Comparison of ENCODE assay signal across 10 cellular contexts in the genomic region with DNA sequence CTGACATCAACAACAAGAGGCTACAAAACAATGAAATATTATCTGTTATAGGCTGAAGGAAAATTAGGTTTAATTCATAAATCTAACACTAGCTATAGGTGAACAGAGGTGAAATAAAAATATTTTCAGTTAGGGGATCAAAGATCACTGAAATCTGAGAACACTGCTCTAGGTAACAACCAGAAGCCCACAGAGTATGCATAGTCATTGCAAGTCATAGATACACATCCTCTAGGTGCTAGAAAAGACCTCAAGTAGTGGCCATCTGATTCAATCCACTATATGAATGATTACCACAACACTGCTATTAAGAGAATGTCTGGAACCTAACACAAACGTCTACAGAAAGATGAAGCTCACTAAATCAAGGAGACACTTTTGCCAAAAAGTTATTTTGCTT.
"Had no signal": no experiment of that assay in that cellular context is flagged by ENCODE, and none has a peak within 500 bp of the region (broad histone marks: within the 10 kb centered on the region; RNA-seq: fewer than 3 reads in every experiment).

No MANE protein-coding gene starts in this region.

- H3K27ac ChIP-seq: GM23248, HL-60 had no signal

- H3K27ac Mint-ChIP-seq: HFFc6 had no signal

- DNase-seq: GM23248, H7, HFFc6, IMR-90, KG1 had no signal

- H3K4me3 Mint-ChIP-seq: HFFc6 had no signal

- H2AFZ ChIP-seq: GM23248 had no signal

- H3K9me3 ChIP-seq: HAP-1 had no signal

- H3K4me1 ChIP-seq: HAP-1 had no signal

- ATAC-seq: HCT116, K562 had no signal

- H3K9me3 Mint-ChIP-seq: HFFc6 had no signal

- H3K36me3 ChIP-seq: HAP-1 had no signal

- H3K4me3 ChIP-seq: GM23248, HAP-1, K562 had no signal

- H3K9ac ChIP-seq: GM23248 had no signal

- FAIRE-seq: H1, K562 had no signal
